Comparison of ENCODE assay signal across 9 cellular contexts in genomic region chr6:90411292-90411781, GRCh38.
A peak's percentile ranks its signal among the peaks of the same experiment; 100 is the strongest.
DNase-seq lines count a peak whose midpoint lies in the region; ATAC-seq and TF ChIP-seq lines count a peak whose summit lies in the region.
"Had no signal": no experiment of that assay in that cellular context is flagged by ENCODE, and none has a peak within 500 bp of the region (broad histone marks: within the 10 kb centered on the region; RNA-seq: fewer than 3 reads in every experiment).

No MANE protein-coding gene starts in this region.

- peaks cover 11% of the 10 kb centered on the region for H3K4me1 ChIP-seq in foreskin keratinocyte

- H3K27ac Mint-ChIP-seq in progenitor cell of endocrine pancreas: no peak overlapping the region

- H3K9me3 Mint-ChIP-seq in progenitor cell of endocrine pancreas (ENCODE audit: low read depth): peaks cover 5% of the 10 kb centered on the region

- H3K27me3 ChIP-seq in foreskin keratinocyte: no peaks in the 10 kb centered on the region
- H3K27me3 ChIP-seq: Peyer's patch had no signal

- H3K27ac ChIP-seq in foreskin keratinocyte: peak overlapping the region; percentile 24
- H3K27ac ChIP-seq: Peyer's patch had no signal

- no peak overlapping the region for H3K4me3 Mint-ChIP-seq in progenitor cell of endocrine pancreas (ENCODE audit: low read depth)

- peaks cover 14% of the 10 kb centered on the region for H3K27me3 Mint-ChIP-seq in progenitor cell of endocrine pancreas

- TF ChIP-seq CTCF in foreskin keratinocyte (conservative IDR thresholded peaks at IDR 0.05) (no peak), progenitor cell of endocrine pancreas (IDR thresholded peaks at IDR 0.05; ENCODE audit: unreplicated experiment) (no peak)

- no peaks in the 10 kb centered on the region for H3K36me3 Mint-ChIP-seq in progenitor cell of endocrine pancreas (ENCODE audit: insufficient read depth)

- peaks cover 2% of the 10 kb centered on the region for H3K4me1 Mint-ChIP-seq in progenitor cell of endocrine pancreas (ENCODE audit: low read depth)

- DNase-seq in T-helper 9 cell (peak; percentile 48), foreskin keratinocyte (peak; percentile 100), NCI-H446 treated with DMSO at 0.1 percent for 48 hours (lab: John Stamatoyannopoulos, UW) (no peak), NCI-H510A treated with DMSO at 0.1 percent for 48 hours (lab: John Stamatoyannopoulos, UW) (no peak), NCI-H1092 treated with DMSO at 0.1 percent for 48 hours (lab: John Stamatoyannopoulos, UW) (no peak), progenitor cell of endocrine pancreas (ENCODE audit: low spot score, unreplicated experiment) (no peak)

- peak; percentile 93 for ATAC-seq in GM19324 (IDR thresholded peaks at IDR 0.05; ENCODE audit: low FRiP score, unreplicated experiment)
- peak; percentile 84 for ATAC-seq in HG03045 (IDR thresholded peaks at IDR 0.05; ENCODE audit: unreplicated experiment)
- ATAC-seq in foreskin keratinocyte: peak; percentile 97

Comparison
In these comparisons a context has a peak if more than half of its experiments do, and no peak if none do; other contexts are left out.
1. DNase-seq: peak in T-helper 9 cell (single experiment) and foreskin keratinocyte (2 of 2); none in NCI-H446 treated with DMSO at 0.1 percent for 48 hours (single experiment), NCI-H510A treated with DMSO at 0.1 percent for 48 hours (single experiment), NCI-H1092 treated with DMSO at 0.1 percent for 48 hours (single experiment) and progenitor cell of endocrine pancreas (single experiment).
2. Peak in every context shown above with its lines, with median percentiles within 50 percentile points of each other: ATAC-seq.